In genomic region chr5:173045481-173045880, GRCh38 we compare ENCODE assay signal across 27 cellular contexts. TPM values are rescaled to one million over a fixed set of nuclear protein-coding genes. Genes with fewer than 3 reads are reported as not detected.
A peak's percentile ranks its signal among the peaks of the same experiment; 100 is the strongest.
DNase-seq lines count a peak whose midpoint lies in the region; ATAC-seq, FAIRE-seq and TF ChIP-seq lines count a peak whose summit lies in the region.
"Had no signal": no experiment of that assay in that cellular context is flagged by ENCODE, and none has a peak within 500 bp of the region (broad histone marks: within the 10 kb centered on the region; RNA-seq: fewer than 3 reads in every experiment).

No MANE protein-coding gene starts in this region.

- H3K79me2 ChIP-seq in H1 (ENCODE audit: control insufficient read depth in 1 of 2, insufficient read depth in 2 of 2, low read length in 2 of 2) = no peaks in the 10 kb centered on the region
- no peaks in the 10 kb centered on the region for H3K79me2 ChIP-seq in HepG2 (ENCODE audit: insufficient read depth, low read length)

- H3K36me3 ChIP-seq in HEK293 (ENCODE audit: control insufficient read depth in 2 of 2, insufficient read depth in 1 of 2, low read length in 2 of 2) (no peaks in the 10 kb centered on the region), H1 (ENCODE audit: control insufficient read depth in 2 of 4, insufficient read depth in 4 of 4, low read length in 3 of 4) (no peaks in the 10 kb centered on the region), HepG2 (replicated peaks in 1 of 2; ENCODE audit: control insufficient read depth in 1 of 2, insufficient read depth in 2 of 2, low read length in 2 of 2) (no peaks in the 10 kb centered on the region)
- H3K36me3 ChIP-seq: BLaER1 treated with 17β-estradiol and CSF1 and Interleukin-3, amounts not matched to agents 10 nM and 100 nM; heart right ventricle; left ventricle myocardium inferior; tibial artery had no signal

- H2BK5ac ChIP-seq in H1 (ENCODE audit: low read depth, low read length) = no peak overlapping the region

- H3K4me1 ChIP-seq in HEK293 (ENCODE audit: control insufficient read depth, insufficient read depth, low read length) (no peaks in the 10 kb centered on the region), H1 (replicated peaks in 1 of 4; ENCODE audit: control insufficient read depth in 3 of 4, insufficient read depth in 4 of 4, low read length in 3 of 4) (peaks cover 0 to 6% (median 3%) of the 10 kb centered on the region in 4 experiments; a peak in 2 of 7 replicates), HepG2 (ENCODE audit: insufficient read depth, low read length) (peaks cover 59% of the 10 kb centered on the region)
- H3K4me1 ChIP-seq: tibial artery had no signal

- no peak overlapping the region for H3K14ac ChIP-seq in H1 (ENCODE audit: insufficient read length)

- H3K56ac ChIP-seq in H1 (replicated peaks; ENCODE audit: insufficient read length, low read depth, low read length) = no peak overlapping the region

- intact Hi-C loops in HepG2 (cut with micrococcal nuclease; ENCODE audit: unreplicated experiment) = no loop called here

- no peak overlapping the region for H4K91ac ChIP-seq in H1 (replicated peaks; ENCODE audit: insufficient read length, low read length)

- H2AFZ ChIP-seq in H1 (ENCODE audit: low read length) = peak overlapping the region; percentile 66
- no peak overlapping the region for H2AFZ ChIP-seq in HepG2 (ENCODE audit: low read length)

- in situ Hi-C loops in HepG2 (cut with HindIII; ENCODE audit: extremely low pct_ligation_motif_present, low pct_unique_long_range_greater_than_20kb) = no loop called here

- H4K20me1 ChIP-seq in H1 (replicated peaks in 1 of 2; ENCODE audit: control insufficient read depth in 1 of 2, insufficient read depth in 2 of 2, low read length in 2 of 2) = no peaks in the 10 kb centered on the region
- H4K20me1 ChIP-seq in HepG2 (ENCODE audit: insufficient read depth, low read length) = no peaks in the 10 kb centered on the region
- H4K20me1 ChIP-seq: BLaER1 treated with 17β-estradiol and CSF1 and Interleukin-3, amounts not matched to agents 10 nM and 100 nM had no signal

- H2BK20ac ChIP-seq in H1 (ENCODE audit: low read length) = no peak overlapping the region

- no TSS peak for BruUV-seq in HepG2 (replicated peaks; lab: Mats Ljungman, UMichigan)

- H2AK5ac ChIP-seq in H1 (ENCODE audit: low read depth, low read length) = no peak overlapping the region

- H4K5ac ChIP-seq in H1 (ENCODE audit: insufficient read length, low read depth, low read length) = no peak overlapping the region

- CTCF ChIA-PET in HEK293 (lab: Yijun Ruan, JAX) = interaction anchor here (0.6 to 0.7 kb wide), 3 partner anchors 11 to 133 kb away, joined by 3 to 5 read pairs (median 4); no protein-coding TSS in a partner anchor
- CTCF ChIA-PET in H1 (lab: Charles Lee; ENCODE audit: partially characterized antibody) = interaction anchor here (0.7 to 1.2 kb wide), 3 partner anchors 12 to 103 kb away, joined by 3 read pairs; no protein-coding TSS in a partner anchor
- CTCF ChIA-PET in HepG2 (lab: Yijun Ruan, JAX; ENCODE audit: low intra/inter-chr PET ratio, low total read pairs) = no interaction called here

- TF ChIP-seq POLR2A in H1 (IDR thresholded peaks at IDR 0.05; ENCODE audit: control extremely low read depth in 1 of 2, low read depth in 2 of 2, low read length in 2 of 2) = no peak
- no peak for TF ChIP-seq POLR2A in HepG2 (IDR thresholded peaks at IDR 0.05; ENCODE audit: insufficient read depth in 1 of 2, low read depth in 2 of 2, low read length in 2 of 2)

- POLR2A ChIA-PET in HEK293 (lab: Yijun Ruan, JAX) (interaction anchor here (1.2 kb wide), 1 partner anchor 283 kb away, joined by 3 read pairs; the partner anchor contains the start of gene STC2), H1 (lab: Charles Lee; ENCODE audit: partially characterized antibody) (interaction anchor here (0.6 to 0.9 kb wide), 2 partner anchors 20 to 277 kb away, joined by 3 to 5 read pairs; no protein-coding TSS in a partner anchor), HepG2 (lab: Yijun Ruan, JAX) (interaction anchor here (1.0 to 1.5 kb wide), 3 partner anchors 12 to 62 kb away, joined by 3 to 6 read pairs (median 5); partner anchors contain the start of gene ATP6V0E1)

- no peak overlapping the region for H3K27ac ChIP-seq in HEK293 (ENCODE audit: extremely low read depth, low read depth, low read length)
- H3K27ac ChIP-seq in H1 (ENCODE audit: low read depth, low read length) = no peak overlapping the region
- H3K27ac ChIP-seq in HepG2 (ENCODE audit: extremely low read length, insufficient read depth, low read length) = no peak overlapping the region
- H3K27ac ChIP-seq: BLaER1 treated with 17β-estradiol and CSF1 and Interleukin-3, amounts not matched to agents 10 nM and 100 nM; heart right ventricle; left ventricle myocardium inferior; skin epidermis; tibial artery had no signal

- no peak overlapping the region for H3K23ac ChIP-seq in H1 (ENCODE audit: insufficient read length)

- no peak overlapping the region for H2BK120ac ChIP-seq in H1 (replicated peaks; ENCODE audit: low read depth, low read length)

- no peak for FAIRE-seq in H1 (lab: Jason Lieb, UNC)
- FAIRE-seq in HepG2 (lab: Jason Lieb, UNC) = peak; percentile 81
- FAIRE-seq: bronchial epithelial cell, colon, GM19239 had no signal

- H3K9me3 ChIP-seq in HEK293 (ENCODE audit: control insufficient read depth, insufficient read depth, low read depth, low read length) (no peaks in the 10 kb centered on the region), H1 (ENCODE audit: insufficient read depth in 2 of 2, low read depth in 1 of 2, low read length in 1 of 2) (no peaks in the 10 kb centered on the region), HepG2 (ENCODE audit: low read length) (peaks cover 3% of the 10 kb centered on the region; the same call in 1 of the 2 replicates)
- H3K9me3 ChIP-seq: heart right ventricle, left ventricle myocardium inferior, tibial artery had no signal

- no peak overlapping the region for H2BK12ac ChIP-seq in H1 (ENCODE audit: low read depth, low read length)

- H2BK15ac ChIP-seq in H1 (ENCODE audit: low read length) = no peak overlapping the region

- H3K18ac ChIP-seq in H1 (ENCODE audit: extremely low read depth, low read length) = no peak overlapping the region

- no peak overlapping the region for H3K4me2 ChIP-seq in H1 (ENCODE audit: insufficient read depth in 1 of 2, low read depth in 2 of 2, low read length in 2 of 2)
- peak overlapping the region; percentile 66 for H3K4me2 ChIP-seq in HepG2 (ENCODE audit: low read depth, low read length)
- H3K4me2 ChIP-seq: BLaER1 treated with 17β-estradiol and CSF1 and Interleukin-3, amounts not matched to agents 10 nM and 100 nM had no signal

- no peaks in the 10 kb centered on the region for H3K23me2 ChIP-seq in H1 (ENCODE audit: low read depth, low read length)

- no peak for TF ChIP-seq CTCF in HEK293 (tag by site-specific recombination; IDR thresholded peaks at IDR 0.05)
- TF ChIP-seq CTCF in H1 (IDR thresholded peaks at IDR 0.05; ENCODE audit: control extremely low read depth in 1 of 3, insufficient read depth in 1 of 3, low read depth in 1 of 3, low read length in 3 of 3) = no peak
- TF ChIP-seq CTCF in HepG2 (CRISPR knock-in tag; IDR thresholded peaks at IDR 0.05) = peak; percentile 38

- H3K4ac ChIP-seq in H1 (replicated peaks; ENCODE audit: insufficient read length, low read depth, low read length) = no peak overlapping the region

- H3K4me3 ChIP-seq in HEK293 (ENCODE audit: low read depth, low read length) (no peak overlapping the region), H1 (ENCODE audit: extremely low read depth in 1 of 4, insufficient read depth in 2 of 4, low read depth in 3 of 4, low read length in 4 of 4) (no peak overlapping the region), HepG2 (replicated peaks in 1 of 3; ENCODE audit: insufficient read depth in 1 of 3, low read depth in 2 of 3, low read length in 3 of 3) (peak overlapping the region in 2 of 3 experiments; percentile 32 to 38; a peak in 4 of 6 replicates)
- H3K4me3 ChIP-seq: BLaER1 treated with 17β-estradiol and CSF1 and Interleukin-3, amounts not matched to agents 10 nM and 100 nM; heart right ventricle; left ventricle myocardium inferior; skin epidermis; tibial artery had no signal

- DNase-seq in H1 (ENCODE audit: low read depth in 1 of 2, low spot score in 2 of 2) (no peak), HepG2 (ENCODE audit: low spot score) (peak; percentile 70), kidney tubule cell (ENCODE audit: low spot score) (no peak), NCI-H446 treated with DMSO at 0.1 percent for 48 hours (lab: John Stamatoyannopoulos, UW) (no peak), T1000 (lab: John Stamatoyannopoulos, UW) (no peak)
- DNase-seq in stimulated activated CD8-positive, alpha-beta memory T cell treated with anti-CD3 and anti-CD28 coated beads, Interleukin-4, amount 100 ng/mL, for 48 hours = peak; percentile 4
- DNase-seq: activated naive CD4-positive, alpha-beta T cell treated with anti-CD3 and anti-CD28 coated beads, Interleukin-2, amount 10 ng/mL, durations not matched to agents 7 days and 5 days; COR-L47; DMS79; effector CD8-positive, alpha-beta T cell; foreskin fibroblast; GF-D8; heart right ventricle; Karpas-422; left ventricle myocardium inferior; naive thymus-derived CD8-positive, alpha-beta T cell; NCI-H524; SIG-M5; stimulated activated CD4-positive, alpha-beta T cell treated with anti-CD3 and anti-CD28 coated beads, Interleukin-1b, Interleukin-23, amount 100 ng/mL, for 48 hours; T-helper 9 cell; tibial artery had no signal

- H3K27me3 ChIP-seq in H1 (replicated peaks in 1 of 4; ENCODE audit: control insufficient read depth in 3 of 4, extremely low read depth in 1 of 4, insufficient read depth in 3 of 4, low read length in 3 of 4) (no peaks in the 10 kb centered on the region), HepG2 (ENCODE audit: control insufficient read depth in 1 of 2, insufficient read depth in 2 of 2, low read length in 2 of 2) (no peaks in the 10 kb centered on the region)
- H3K27me3 ChIP-seq: BLaER1 treated with 17β-estradiol and CSF1 and Interleukin-3, amounts not matched to agents 10 nM and 100 nM; heart right ventricle; tibial artery had no signal

- no peak for TF ChIP-seq EP300 in H1 (IDR thresholded peaks at IDR 0.05; ENCODE audit: borderline replicate concordance in 1 of 2, low read depth in 2 of 2, low read length in 2 of 2)
- TF ChIP-seq EP300 in HepG2 (IDR thresholded peaks at IDR 0.05; ENCODE audit: low read depth in 2 of 2, low read length in 2 of 2) = no peak
- TF ChIP-seq EP300 in HepG2 (CRISPR knock-in tag; IDR thresholded peaks at IDR 0.05; ENCODE audit: borderline replicate concordance) = no peak

- no peaks in the 10 kb centered on the region for H3K79me1 ChIP-seq in H1 (ENCODE audit: low read depth, low read length)

- no peak overlapping the region for H3K9ac ChIP-seq in H1 (replicated peaks in 1 of 4; ENCODE audit: extremely low read depth in 1 of 4, low read depth in 3 of 4, low read length in 3 of 4)
- H3K9ac ChIP-seq in HepG2 (ENCODE audit: insufficient read depth, low read depth, low read length) = no peak overlapping the region
- H3K9ac ChIP-seq: BLaER1 treated with 17β-estradiol and CSF1 and Interleukin-3, amounts not matched to agents 10 nM and 100 nM had no signal

- peak; percentile 90 for ATAC-seq in HepG2
- ATAC-seq: heart right ventricle; naive thymus-derived CD8-positive, alpha-beta T cell had no signal

- TF ChIP-seq RAD21 in H1 (IDR thresholded peaks at IDR 0.05 in 1 of 2, conservative IDR thresholded peaks at IDR 0.05 in 1 of 2; ENCODE audit: low read depth in 2 of 2, low read length in 2 of 2) = no peak
- no peak for TF ChIP-seq RAD21 in HepG2 (CRISPR knock-in tag; IDR thresholded peaks at IDR 0.05)

- H4K8ac ChIP-seq in H1 (ENCODE audit: extremely low read depth, insufficient read depth, low read length) = no peak overlapping the region

- 72% methylated on average over 8 of the region's 8 CpGs; no CpG with 5 or more reads in 1 of the 2 experiments for WGBS in H1 (ENCODE audit: extremely low coverage in 1 of 2, insufficient coverage in 1 of 2, insufficient read length in 1 of 2, insufficient replicate concordance in 2 of 2, low coverage in 1 of 2, low lambda C conversion rate in 2 of 2, missing lambda C conversion rate in 1 of 2), 2 experiments
- WGBS in HepG2 (ENCODE audit: low lambda C conversion rate) = 1% methylated on average over 8 of the region's 8 CpGs

RNA-seq across cellular contexts. Expression of gene CREBRF, which starts 10.7 kb away (rescaled TPM):
- 4.7 and 5.0 TPM in 2 replicates for total RNA-seq in H1 (2021; fragmentation: NEBNext Ultra II Directional; extraction: Animal tissue kit (Norgen Biotek cat#: 25700))
- 0.86 and 1.2 TPM in 2 replicates for polyA plus RNA-seq in H1 (2011; rRNA removed)
- polyA plus RNA-seq in H1 (2011; cell fraction: cytosol; rRNA removed) = 1.5 TPM
- 4.0 TPM for polyA plus RNA-seq in H1 (2011; cell fraction: nucleus; rRNA removed)
- 1.7 to 3.2 TPM (median 2.4 TPM) in 4 replicates for polyA plus RNA-seq in H1 (2012, experiment 1 of 2)
- 0.10 TPM for polyA plus RNA-seq in H1 (2012, experiment 2 of 2)
- 2.3 TPM for polyA plus RNA-seq in H1 (2013, experiment 1 of 2)
- 2.5 TPM for polyA plus RNA-seq in H1 (2013, experiment 2 of 2)
- 10.0 and 10.1 TPM in 2 replicates for polyA minus RNA-seq in H1 (2011; rRNA and poly(A)+ RNA removed)
- polyA minus RNA-seq in H1 (2011; cell fraction: cytosol; rRNA and poly(A)+ RNA removed) = 5.9 TPM
- polyA minus RNA-seq in H1 (2011; cell fraction: nucleus; rRNA and poly(A)+ RNA removed) = 20.4 TPM
- total RNA-seq in HepG2 (2016; rRNA removed; fragmentation: Illumina TruSeq; extraction: Trizol) = 4.5 and 5.1 TPM in 2 replicates
- total RNA-seq in HepG2 (2016; cell fraction: cytosol; rRNA removed; fragmentation: Illumina TruSeq; extraction: Trizol; ENCODE audit: low read depth) = 3.3 and 4.5 TPM in 2 replicates
- total RNA-seq in HepG2 (2016; cell fraction: insoluble cytoplasmic fraction; rRNA removed; fragmentation: Illumina TruSeq; extraction: Trizol) = 4.9 and 5.3 TPM in 2 replicates
- total RNA-seq in HepG2 (2016; cell fraction: membrane; rRNA removed; fragmentation: Illumina TruSeq; extraction: Trizol) = 5.3 and 5.8 TPM in 2 replicates
- 7.6 and 9.7 TPM in 2 replicates for total RNA-seq in HepG2 (2016; cell fraction: nucleus; rRNA removed; fragmentation: Illumina TruSeq; extraction: Trizol)
- 8.9 and 10.2 TPM in 2 replicates for polyA plus RNA-seq in HepG2 (2011; rRNA removed)
- 2.5 and 3.3 TPM in 2 replicates for polyA plus RNA-seq in HepG2 (2011; cell fraction: cytosol; rRNA removed)
- 15.4 and 16.5 TPM in 2 replicates for polyA plus RNA-seq in HepG2 (2011; cell fraction: nucleus; rRNA removed)
- 6.6 and 9.2 TPM in 2 replicates for polyA plus RNA-seq in HepG2 (2012)
- polyA plus RNA-seq in HepG2 (2016; cell fraction: cytosol; fragmentation: Illumina TruSeq; extraction: Trizol; ENCODE audit: low read depth) = 0.08 and 0.09 TPM in 2 replicates
- 1.6 TPM in 2 replicates for polyA plus RNA-seq in HepG2 (2016; cell fraction: insoluble cytoplasmic fraction; fragmentation: Illumina TruSeq; extraction: Trizol; ENCODE audit: low read depth)
- polyA plus RNA-seq in HepG2 (2016; cell fraction: membrane; fragmentation: Illumina TruSeq; extraction: Trizol; ENCODE audit: low read depth) = 0.17 and 0.21 TPM in 2 replicates
- polyA plus RNA-seq in HepG2 (2016; cell fraction: nucleus; fragmentation: Illumina TruSeq; extraction: Trizol; ENCODE audit: insufficient read depth, low read depth) = 5.6 and 7.8 TPM in 2 replicates
- 10.2 and 30.3 TPM in 2 replicates for polyA minus RNA-seq in HepG2 (2011; rRNA and poly(A)+ RNA removed; ENCODE audit: low replicate concordance)
- polyA minus RNA-seq in HepG2 (2011; cell fraction: cytosol; rRNA and poly(A)+ RNA removed) = 6.2 and 13.2 TPM in 2 replicates
- polyA minus RNA-seq in HepG2 (2011; cell fraction: nucleus; rRNA and poly(A)+ RNA removed) = 40.2 and 40.9 TPM in 2 replicates

Comparison
In these comparisons a context has a peak if more than half of its experiments do, and no peak if none do; other contexts are left out.
1. H3K4me3 ChIP-seq: peak in HepG2 (2 of 3); none in HEK293 (single experiment) and H1 (0 of 4).
2. DNase-seq: peak in HepG2 (single experiment) and stimulated activated CD8-positive, alpha-beta memory T cell treated with anti-CD3 and anti-CD28 coated beads, Interleukin-4, amount 100 ng/mL, for 48 hours (single experiment); none in H1 (0 of 2), kidney tubule cell (single experiment), NCI-H446 treated with DMSO at 0.1 percent for 48 hours (single experiment) and T1000 (single experiment).
3. Of the 63 proteins assayed by ChIP-seq in both HepG2 and HEK293: peak only in HepG2: CTCF, MEIS1, PATZ1 and PRDM10; only in HEK293: none; in both: none; in neither: 59.